ENCODE assay signal across 24 cellular contexts in the genomic region with DNA sequence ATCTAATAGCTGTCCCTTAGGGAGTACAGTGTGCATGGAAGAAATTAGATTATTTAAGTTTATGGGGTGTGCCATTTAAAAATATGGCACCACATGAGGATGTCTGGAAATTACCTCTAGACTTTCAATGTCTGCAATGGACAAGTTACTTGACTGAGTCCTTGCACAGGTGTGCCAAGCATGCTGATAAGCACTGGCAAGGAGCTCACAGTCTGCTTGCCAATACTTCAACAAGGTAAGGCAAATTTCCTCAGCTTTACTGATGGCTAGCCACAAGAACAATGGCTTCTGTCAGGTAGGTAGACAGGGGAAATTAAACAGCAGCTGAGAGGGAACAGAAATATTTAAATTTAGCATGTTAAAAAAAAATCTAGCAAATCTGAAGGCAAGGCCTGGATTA.
"Had no signal": no experiment of that assay in that cellular context is flagged by ENCODE, and none has a peak within 500 bp of the region (broad histone marks: within the 10 kb centered on the region; RNA-seq: fewer than 3 reads in every experiment).

No MANE protein-coding gene starts in this region.

- DNase-seq: activated CD4-positive, alpha-beta T cell treated with anti-CD3 and anti-CD28 coated beads for 36 hours; activated CD4-positive, alpha-beta T cell treated with anti-CD3 and anti-CD28 coated beads, Interleukin-2, amount 50 U/mL, for 1 hour; activated gamma-delta T cell treated with Interleukin-2 at 50 U/mL for 16 hours; activated naive CD4-positive, alpha-beta T cell treated with anti-CD3 and anti-CD28 coated beads, Interleukin-2, amount 50 U/mL, for 16 hours; activated T-cell treated with anti-CD3 and anti-CD28 coated beads for 4 hours; amygdala; brain microvascular endothelial cell; cerebellar nuclear complex; MM.1S; NCI-H1105; NCI-H1436; NCI-H1694 treated with DMSO at 0.1 percent for 48 hours; NCI-H2029 treated with DMSO at 0.1 percent for 48 hours; NCI-H345; NCI-H510A; NCI-H526 treated with DMSO at 0.1 percent for 48 hours; RPMI8226; T-cell had no signal

- H3K27me3 Mint-ChIP-seq: activated CD4-positive, alpha-beta T cell treated with anti-CD3 and anti-CD28 coated beads for 36 hours; T-cell had no signal

- H3K27ac ChIP-seq: brain microvascular endothelial cell, cardiac muscle cell, SK-N-MC, VCaP had no signal

- H3K27me3 ChIP-seq: brain microvascular endothelial cell, cardiac muscle cell had no signal

- H3K4me3 ChIP-seq: cardiac muscle cell, SK-N-MC had no signal

- FAIRE-seq: astrocyte had no signal

- H3K4me3 Mint-ChIP-seq: activated CD4-positive, alpha-beta T cell treated with anti-CD3 and anti-CD28 coated beads for 36 hours; T-cell had no signal

- H3K9me3 Mint-ChIP-seq: T-cell had no signal

- ATAC-seq: activated CD4-positive, alpha-beta T cell treated with anti-CD3 and anti-CD28 coated beads for 36 hours; Panc1; Right ventricle myocardium inferior; T-cell had no signal
